Comparison of ENCODE assay signal across 1 cellular context in genomic region chr6:3742426-3743344, GRCh38.
TF ChIP-seq lines count a peak whose summit lies in the region.

No MANE protein-coding gene starts in this region.

TF ChIP-seq in GM23338, 12 proteins besides CTCF, POLR2A, EP300 and RAD21 (continued from another document):
- no peak for TF ChIP-seq ZNF462 (CRISPR knock-in tag; IDR thresholded peaks at IDR 0.05)
